Comparison of ENCODE assay signal across 8 cellular contexts in genomic region chr3:152322756-152323155, GRCh38. TPM values are rescaled to one million over a fixed set of nuclear protein-coding genes. Genes with fewer than 3 reads are reported as not detected.
DNase-seq lines count a peak whose midpoint lies in the region; ATAC-seq and TF ChIP-seq lines count a peak whose summit lies in the region.

No MANE protein-coding gene starts in this region.

- peak; percentile 68 for ATAC-seq in GM21717 (IDR thresholded peaks at IDR 0.05; ENCODE audit: unreplicated experiment)
- ATAC-seq in heart left ventricle: peak in 2 of 4 donors; percentile 25 to 32
- ATAC-seq in HG02970 (IDR thresholded peaks at IDR 0.05; ENCODE audit: low FRiP score, unreplicated experiment): no peak

- TF ChIP-seq POLR2A in heart left ventricle (IDR thresholded peaks at IDR 0.05): no peak
- no peak for TF ChIP-seq POLR2A in breast epithelium (IDR thresholded peaks at IDR 0.05)

- H3K27me3 ChIP-seq in heart left ventricle: no peaks in the 10 kb centered on the region
- no peaks in the 10 kb centered on the region for H3K27me3 ChIP-seq in breast epithelium

- intact Hi-C loops in heart left ventricle (cut with DNase I) (loop anchor here in 3 of 10 donors (5.0 to 10.0 kb wide), 3 partner anchors 45 to 112 kb away; no protein-coding TSS in a partner anchor), breast epithelium (cut with DNase I; ENCODE audit: low total_unique reads) (no loop called here)

- peak overlapping the region in 10 of 12 donors; percentile 22 to 78 (median 60) for H3K27ac ChIP-seq in heart left ventricle
- peak overlapping the region in 1 of 2 donors; percentile 2 for H3K27ac ChIP-seq in breast epithelium

- 0 to 13% (median 10%) methylated on average over 1 of the region's 1 CpG for WGBS in heart left ventricle, 4 donors

- H3K9me3 ChIP-seq in heart left ventricle (peaks cover 0 to 11% (median 2%) of the 10 kb centered on the region in 12 donors), breast epithelium (no peaks in the 10 kb centered on the region)

- H3K4me3 ChIP-seq in heart left ventricle (no peak overlapping the region), breast epithelium (no peak overlapping the region)

- DNase-seq in GM10266 (ENCODE audit: extremely low spot score) (peak; percentile 12), NCI-H526 (lab: John Stamatoyannopoulos, UW) (peak; percentile 97 to 98), heart left ventricle (no peak), DMS53 (lab: John Stamatoyannopoulos, UW) (no peak), breast epithelium (ENCODE audit: low spot score in 2 of 2) (no peak)
- no peak for DNase-seq in stimulated activated naive CD4-positive, alpha-beta T cell (lab: John Stamatoyannopoulos, UW)

- H3K36me3 ChIP-seq in heart left ventricle: no peaks in the 10 kb centered on the region
- H3K36me3 ChIP-seq in breast epithelium: no peaks in the 10 kb centered on the region

- peaks cover 0 to 86% (median 70%) of the 10 kb centered on the region in 12 donors for H3K4me1 ChIP-seq in heart left ventricle
- H3K4me1 ChIP-seq in breast epithelium: peaks cover 0 to 4% of the 10 kb centered on the region in 2 donors

- TF ChIP-seq CTCF in GM10266 (IDR thresholded peaks at IDR 0.05; ENCODE audit: control insufficient read depth, insufficient read depth, low read depth, missing control alignments) (no peak), heart left ventricle (IDR thresholded peaks at IDR 0.05) (no peak), breast epithelium (IDR thresholded peaks at IDR 0.05) (no peak)

RNA-seq across cellular contexts. Expression of gene MBNL1, which starts 54.0 kb away (rescaled TPM):
- total RNA-seq in heart left ventricle (100 to 1,000 TPM; 156 to 416 (median 193) TPM), breast epithelium (100 to 1,000 TPM; 314 to 702 (median 353) TPM)
- polyA plus RNA-seq in heart left ventricle: 10 to 100 TPM; 46.8 to 64.7 TPM

Comparison
In these comparisons a context has a peak if more than half of its experiments do, and no peak if none do; other contexts are left out.
1. DNase-seq: peak in GM10266 (single experiment) and NCI-H526 (2 of 2); none in heart left ventricle (0 of 5), DMS53 (single experiment), stimulated activated naive CD4-positive, alpha-beta T cell (0 of 6) and breast epithelium (0 of 2).